Comparison of ENCODE assay signal across 14 cellular contexts in the genomic region with DNA sequence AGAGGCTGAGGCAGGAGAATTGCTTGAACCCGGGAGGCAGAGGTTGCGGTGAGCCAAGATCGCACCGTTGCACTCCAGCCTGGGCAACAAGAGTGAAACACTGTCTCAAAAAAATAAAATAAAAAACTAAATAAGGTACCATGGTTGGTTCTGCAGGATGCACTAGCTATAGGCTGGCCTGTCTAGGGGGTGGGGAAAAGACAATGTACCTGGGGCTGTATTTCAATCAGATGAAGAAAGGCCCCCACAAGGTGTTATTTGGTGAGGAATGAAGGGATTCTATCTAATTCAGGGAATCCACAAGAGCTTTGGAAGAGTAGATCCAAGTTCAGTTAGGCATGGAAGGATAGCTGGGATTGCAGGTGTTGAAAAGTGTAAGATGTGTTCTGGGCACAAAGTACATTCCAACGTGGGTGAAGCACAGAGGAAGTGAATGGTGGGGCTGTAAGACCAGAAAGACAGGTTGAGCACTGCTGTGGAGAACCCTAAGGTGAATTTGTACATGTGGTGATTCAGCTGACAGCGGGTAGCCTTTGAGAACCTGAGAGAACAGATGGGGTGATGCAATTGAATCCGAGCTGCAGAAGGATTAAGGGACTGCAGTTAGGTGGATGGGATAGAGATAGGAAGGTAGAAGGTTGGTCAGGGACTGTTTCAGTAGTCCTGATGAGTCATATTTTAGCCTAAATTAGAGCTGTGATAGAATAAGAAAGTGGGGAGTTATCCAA.
A peak's percentile ranks its signal among the peaks of the same experiment; 100 is the strongest.
DNase-seq lines count a peak whose midpoint lies in the region; ATAC-seq, FAIRE-seq and TF ChIP-seq lines count a peak whose summit lies in the region.
"Had no signal": no experiment of that assay in that cellular context is flagged by ENCODE, and none has a peak within 500 bp of the region (broad histone marks: within the 10 kb centered on the region; RNA-seq: fewer than 3 reads in every experiment).

No MANE protein-coding gene starts in this region.

- peaks cover 62% of the 10 kb centered on the region for H3K36me3 Mint-ChIP-seq in Calu3 (ENCODE audit: insufficient read depth, unreplicated experiment)

- CTCF ChIA-PET in Calu3 (lab: Charles Lee): interaction anchor here (0.6 to 1.5 kb wide), 10 partner anchors 11 to 434 kb away, joined by 3 to 8 read pairs (median 4); partner anchors contain the start of gene CAST

- peak; percentile 98 for FAIRE-seq in bronchial epithelial cell (lab: Jason Lieb, UNC)
- FAIRE-seq: frontal cortex, HTR-8/SVneo had no signal

- BruUV-seq in Calu3 (replicated peaks; lab: Mats Ljungman, UMichigan): no TSS peak

- peaks cover 35% of the 10 kb centered on the region for H3K4me1 Mint-ChIP-seq in Calu3 (ENCODE audit: low read depth, unreplicated experiment)

- H3K4me3 ChIP-seq in bronchial epithelial cell (ENCODE audit: low read depth, low read length): no peak overlapping the region
- H3K4me3 ChIP-seq: tibial artery had no signal

- H3K27ac Mint-ChIP-seq in Calu3 (ENCODE audit: unreplicated experiment): peak overlapping the region; percentile 83

- H3K27me3 ChIP-seq in bronchial epithelial cell (ENCODE audit: control insufficient read depth, insufficient read depth, low read length): no peaks in the 10 kb centered on the region
- H3K27me3 ChIP-seq: tibial artery had no signal

- ATAC-seq in HG02678 (IDR thresholded peaks at IDR 0.05; ENCODE audit: unreplicated experiment): no peak
- ATAC-seq in GM19023 (IDR thresholded peaks at IDR 0.05; ENCODE audit: unreplicated experiment): no peak
- ATAC-seq in HG03135 (IDR thresholded peaks at IDR 0.05; ENCODE audit: unreplicated experiment): no peak

- H3K36me3 ChIP-seq in bronchial epithelial cell (ENCODE audit: control insufficient read depth, insufficient read depth, low read length): peaks cover 10% of the 10 kb centered on the region

- intact Hi-C loops in Calu3 (cut with micrococcal nuclease; ENCODE audit: unreplicated experiment): loop anchor here (5.0 kb wide), 1 partner anchor 107 kb away; no protein-coding TSS in a partner anchor

- H3K27me3 Mint-ChIP-seq in Calu3 (ENCODE audit: unreplicated experiment): no peaks in the 10 kb centered on the region

- H3K4me3 Mint-ChIP-seq in Calu3 (ENCODE audit: low read depth, unreplicated experiment): peak overlapping the region; percentile 48

- TF ChIP-seq CTCF in Calu3 (IDR thresholded peaks at IDR 0.05; ENCODE audit: unreplicated experiment): no peak
- no peak for TF ChIP-seq CTCF in bronchial epithelial cell (IDR thresholded peaks at IDR 0.05; ENCODE audit: insufficient read depth, low read length, severe bottlenecking)

- DNase-seq in Calu3: peak; percentile 87
- DNase-seq in LoVo (ENCODE audit: low spot score): peak; percentile 31
- peak; percentile 100 for DNase-seq in bronchial epithelial cell (ENCODE audit: low read depth)
- peak; percentile 24 for DNase-seq in mucosa of gallbladder (ENCODE audit: low spot score)
- DNase-seq in dermis blood vessel endothelial cell: no peak
- DNase-seq: aorta; NCI-H774; stimulated activated CD4-positive, alpha-beta T cell treated with anti-CD3 and anti-CD28 coated beads, Interleukin-4, amount 100 ng/mL, for 1 hour; tibial artery had no signal

- H3K9me3 Mint-ChIP-seq in Calu3 (ENCODE audit: low read depth, unreplicated experiment): no peaks in the 10 kb centered on the region
